8 cellular contexts compared by ENCODE assay signal in genomic region chr17:16215273-16215964, GRCh38. TPM values are rescaled to one million over a fixed set of nuclear protein-coding genes. Genes with fewer than 3 reads are reported as not detected.
DNase-seq lines count a peak whose midpoint lies in the region; ATAC-seq and TF ChIP-seq lines count a peak whose summit lies in the region.

TSS of gene NCOR1 (minus strand) at chr17:16215534. CDS start at chr17:16194569, 20,965 bp downstream.

- H2AK5ac ChIP-seq in IMR-90 (ENCODE audit: low read depth, low read length): peak within 1 kb of the TSS; percentile 99

- peak; percentile 86 for TF ChIP-seq POLR2A in IMR-90 (IDR thresholded peaks at IDR 0.05; ENCODE audit: low read depth, low read length)

- WGBS in IMR-90 (ENCODE audit: extremely low coverage in 2 of 2, insufficient read length in 1 of 2), 2 experiments: 1% methylated on average over 66 of the region's 82 CpGs; no CpG with 5 or more reads in 1 of the 2 experiments

- DNase-seq in DMS153 (lab: John Stamatoyannopoulos, UW): peak; percentile 74
- DNase-seq in IMR-90: peak; percentile 93
- DNase-seq in OCI-M1 (lab: John Stamatoyannopoulos, UW): peak; percentile 90
- peak; percentile 86 for DNase-seq in activated T-cell treated with anti-CD3 and anti-CD28 coated beads for 24 hours (ENCODE audit: low read depth)
- peak; percentile 96 for DNase-seq in epithelial cell of esophagus (ENCODE audit: low read depth)
- peak; percentile 93 to 96 (median 95) for DNase-seq in mucosa of descending colon
- peak; percentile 72 to 78 for DNase-seq in stimulated activated CD8-positive, alpha-beta memory T cell treated with anti-CD3 and anti-CD28 coated beads, Interleukin-4, amount 100 ng/mL, for 1 hour (ENCODE audit: low read depth in 2 of 2, low spot score in 1 of 2)

- peak within 1 kb of the TSS; percentile 98 to 100 for H4K8ac ChIP-seq in IMR-90 (ENCODE audit: low read depth in 2 of 2, low read length in 2 of 2)

- TF ChIP-seq CTCF in IMR-90 (conservative IDR thresholded peaks at IDR 0.05; ENCODE audit: low read depth, low read length) (peak; percentile 43), epithelial cell of esophagus (IDR thresholded peaks at IDR 0.05; ENCODE audit: insufficient read depth, low read depth, low read length, missing control alignments) (peak; percentile 37), mucosa of descending colon (IDR thresholded peaks at IDR 0.05) (peak; percentile 50)

- H4K20me1 ChIP-seq in IMR-90 (ENCODE audit: insufficient read depth, low read length): peaks cover 36% of the 10 kb centered on the region

- peak within 1 kb of the TSS; percentile 59; the same call in 2 of the 3 replicates for H2BK15ac ChIP-seq in IMR-90 (ENCODE audit: low read depth, low read length)

- POLR2A ChIA-PET in IMR-90 (lab: Charles Lee; ENCODE audit: unreplicated experiment): interaction anchor here (0.6 kb wide), 1 partner anchor 89 kb away, joined by 3 read pairs; no protein-coding TSS in a partner anchor

- peaks cover 6% of the 10 kb centered on the region for H3K4me1 ChIP-seq in IMR-90 (ENCODE audit: control insufficient read depth, insufficient read depth, low read length)
- peaks cover 23% of the 10 kb centered on the region for H3K4me1 ChIP-seq in mucosa of descending colon (ENCODE audit: low read depth)

- CTCF ChIA-PET in IMR-90 (lab: Yijun Ruan, JAX): no interaction called here

- H3K56ac ChIP-seq in IMR-90 (ENCODE audit: extremely low read depth, insufficient read depth, low read length): peak within 1 kb of the TSS; percentile 93

- intact Hi-C loops in IMR-90 (cut with micrococcal nuclease) (loop anchor here (1.0 to 5.0 kb wide), 2 partner anchors 71 to 137 kb away; partner anchors contain the start of gene CENPV), mucosa of descending colon (cut with DNase I, micrococcal nuclease) (no loop called here)

- peak; percentile 23 for TF ChIP-seq RAD21 in IMR-90 (IDR thresholded peaks at IDR 0.05; ENCODE audit: low read length)

- peak within 1 kb of the TSS; percentile 99 for H3K4ac ChIP-seq in IMR-90 (ENCODE audit: low read depth, low read length)

- no peaks in the 10 kb centered on the region for H3K36me3 ChIP-seq in IMR-90 (ENCODE audit: control insufficient read depth, insufficient read depth, low read length)
- no peaks in the 10 kb centered on the region for H3K36me3 ChIP-seq in mucosa of descending colon (ENCODE audit: low read depth)

- H3K4me2 ChIP-seq in IMR-90 (ENCODE audit: low read depth, low read length): peak within 1 kb of the TSS; percentile 86

- H3K23ac ChIP-seq in IMR-90 (ENCODE audit: low read depth, low read length): peak within 1 kb of the TSS; percentile 92

- peaks cover 6% of the 10 kb centered on the region; the same call in 1 of the 2 replicates for H3K9me1 ChIP-seq in IMR-90 (ENCODE audit: insufficient read depth, low read length)

- peak within 1 kb of the TSS; percentile 69 for H3K18ac ChIP-seq in IMR-90 (ENCODE audit: low read depth, low read length)

- peak within 1 kb of the TSS; percentile 96 for H3K9ac ChIP-seq in IMR-90 (ENCODE audit: low read depth, low read length)

- peak; percentile 60 for ATAC-seq in GM21528 (IDR thresholded peaks at IDR 0.05; ENCODE audit: low FRiP score, unreplicated experiment)
- ATAC-seq in IMR-90 (ENCODE audit: low read depth): peak; percentile 95
- peak; percentile 94 for ATAC-seq in mucosa of descending colon

- peak within 1 kb of the TSS; percentile 87 for H3K27ac ChIP-seq in IMR-90 (ENCODE audit: insufficient read depth, low read length)

- H2AK9ac ChIP-seq in IMR-90 (replicated peaks; ENCODE audit: low read depth, low read length, poor library complexity): peak within 1 kb of the TSS; percentile 99

- peaks cover 13 to 38% of the 10 kb centered on the region in 2 experiments; a peak in 3 of 4 replicates for H3K79me1 ChIP-seq in IMR-90 (ENCODE audit: low read depth in 1 of 2, low read length in 2 of 2)

- peak within 1 kb of the TSS; percentile 96 for H4K91ac ChIP-seq in IMR-90 (ENCODE audit: insufficient read depth, low read depth, low read length)

- H3K4me3 ChIP-seq in IMR-90 (ENCODE audit: insufficient read depth, low read depth, low read length) (peak within 1 kb of the TSS; percentile 71), epithelial cell of esophagus (ENCODE audit: low read length) (peak within 1 kb of the TSS; percentile 84), mucosa of descending colon (peak within 1 kb of the TSS; percentile 96)

- H3K9me3 ChIP-seq in IMR-90 (ENCODE audit: control insufficient read depth, insufficient read depth, low read length) (no peaks in the 10 kb centered on the region), mucosa of descending colon (no peaks in the 10 kb centered on the region)

- in situ Hi-C loops in IMR-90 (cut with MboI; ENCODE audit: low sequenced_read_pairs): no loop called here

- peak within 1 kb of the TSS; percentile 99 for H2AFZ ChIP-seq in IMR-90 (replicated peaks; ENCODE audit: low read length, poor library complexity)

- dilution Hi-C loops in IMR-90 (cut with HindIII; ENCODE audit: low sequenced_read_pairs, unreplicated experiment): no loop called here

- peak within 1 kb of the TSS; percentile 96 for H2BK5ac ChIP-seq in IMR-90 (ENCODE audit: low read depth, low read length, poor library complexity, severe bottlenecking)

- peak within 1 kb of the TSS; percentile 22; the same call in 1 of the 2 replicates for H2BK20ac ChIP-seq in IMR-90 (ENCODE audit: low read depth, low read length)

- peak within 1 kb of the TSS; percentile 76 for H2BK120ac ChIP-seq in IMR-90 (ENCODE audit: low read depth, low read length)

- BruUV-seq in IMR-90 (replicated peaks; lab: Mats Ljungman, UMichigan): no TSS peak

- peak within 1 kb of the TSS; percentile 95 for H3K14ac ChIP-seq in IMR-90 (replicated peaks; ENCODE audit: low read depth, low read length)

- H4K5ac ChIP-seq in IMR-90 (ENCODE audit: low read depth, low read length): peak within 1 kb of the TSS; percentile 94

- H3K27me3 ChIP-seq in IMR-90 (ENCODE audit: control insufficient read depth, insufficient read depth, low read length): no peaks in the 10 kb centered on the region

TF ChIP-seq in IMR-90, 13 proteins besides CTCF, POLR2A, EP300 and RAD21:
- 0 out of 2 replicates have a peak, but pooled peaks have one; percentile 2 for TF ChIP-seq FOS (IDR thresholded peaks at IDR 0.05; ENCODE audit: low read depth, low read length)
- peak; percentile 68; the same call in 1 of the 2 replicates for TF ChIP-seq MAZ (IDR thresholded peaks at IDR 0.05; ENCODE audit: borderline replicate concordance, low read depth, low read length)
- no peak for TF ChIP-seq BHLHE40 (IDR thresholded peaks at IDR 0.05; ENCODE audit: low read depth, low read length)

RNA-seq across cellular contexts. Expression of gene NCOR1, which starts in this region (rescaled TPM):
- total RNA-seq in IMR-90 (2012; rRNA removed) (78.0 and 80.3 TPM in 2 replicates), mucosa of descending colon (100 to 1,000 TPM; 196 to 238 (median 227) TPM)
- 54.5 and 56.5 TPM in 2 replicates for polyA plus RNA-seq in IMR-90 (2012; rRNA removed)
- polyA plus RNA-seq in IMR-90 (2012; cell fraction: cytosol; rRNA removed): 26.7 and 39.9 TPM in 2 replicates
- 54.3 and 72.4 TPM in 2 replicates for polyA plus RNA-seq in IMR-90 (2012; cell fraction: nucleus; rRNA removed; ENCODE audit: low replicate concordance)

Comparison
In these comparisons a context has a peak if more than half of its experiments do, and no peak if none do; other contexts are left out.
1. Peak in every context shown above with its lines: DNase-seq, ATAC-seq, H3K4me3 ChIP-seq and H3K27ac ChIP-seq.